ENCODE assay signal across 17 cellular contexts in genomic region chr5:135367070-135367469, GRCh38. TPM values are rescaled to one million over a fixed set of nuclear protein-coding genes. Genes with fewer than 3 reads are reported as not detected.
A peak's percentile ranks its signal among the peaks of the same experiment; 100 is the strongest.
DNase-seq lines count a peak whose midpoint lies in the region; TF ChIP-seq lines count a peak whose summit lies in the region.
"Had no signal": no experiment of that assay in that cellular context is flagged by ENCODE, and none has a peak within 500 bp of the region (broad histone marks: within the 10 kb centered on the region; RNA-seq: fewer than 3 reads in every experiment).

No MANE protein-coding gene starts in this region.

- peaks cover 73% of the 10 kb centered on the region for H3K79me2 ChIP-seq in Karpas-422 (ENCODE audit: low read length)

- intact Hi-C loops in uterus (cut with DNase I; ENCODE audit: low total_unique reads): no loop called here

- H3K4me1 ChIP-seq in Karpas-422 (ENCODE audit: low read length): peaks cover 40% of the 10 kb centered on the region
- H3K4me1 ChIP-seq in adipocyte (ENCODE audit: control insufficient read depth, insufficient read depth, low read length): peaks cover 15% of the 10 kb centered on the region
- H3K4me1 ChIP-seq in uterus: no peaks in the 10 kb centered on the region

- H4K20me1 ChIP-seq in Karpas-422 (ENCODE audit: insufficient read depth, low read depth, low read length): peaks cover 3% of the 10 kb centered on the region; the same call in 1 of the 2 replicates

- no peak overlapping the region for H2AFZ ChIP-seq in Karpas-422 (ENCODE audit: low read length)

- POLR2A ChIA-PET in AG04450 (lab: Yijun Ruan, JAX): interaction anchor here (1.2 to 1.7 kb wide), 2 partner anchors 13 to 24 kb away, joined by 3 to 7 read pairs; no protein-coding TSS in a partner anchor
- POLR2A ChIA-PET in GM10248 (lab: Yijun Ruan, JAX): no interaction called here

- H3K4me3 ChIP-seq in AG04450 (ENCODE audit: low read depth, low read length) (no peak overlapping the region), Karpas-422 (ENCODE audit: low read length) (no peak overlapping the region), adipocyte (ENCODE audit: low read length) (no peak overlapping the region), uterus (no peak overlapping the region)
- H3K4me3 ChIP-seq: BLaER1 treated with 17β-estradiol and CSF1 and Interleukin-3, amounts not matched to agents 10 nM and 100 nM had no signal

- H3K36me3 ChIP-seq in Karpas-422 (ENCODE audit: insufficient read depth, low read length) (peaks cover 47% of the 10 kb centered on the region; the same call in 1 of the 2 replicates), adipocyte (ENCODE audit: control insufficient read depth, insufficient read depth, low read length, severe bottlenecking) (peaks cover 69% of the 10 kb centered on the region), uterus (no peaks in the 10 kb centered on the region)

- H3K27ac ChIP-seq in AG04450 (ENCODE audit: low read depth, low read length) (peak overlapping the region; percentile 69), Karpas-422 (ENCODE audit: low read length) (peak overlapping the region; percentile 9; the same call in 1 of the 2 replicates), uterus (no peak overlapping the region), caudate nucleus (ENCODE audit: low read depth, low read length) (no peak overlapping the region)
- H3K27ac ChIP-seq: BLaER1 treated with 17β-estradiol and CSF1 and Interleukin-3, amounts not matched to agents 10 nM and 100 nM had no signal

- no peaks in the 10 kb centered on the region for H3K9me3 ChIP-seq in AG04450 (ENCODE audit: control insufficient read depth, insufficient read depth, low read length)
- H3K9me3 ChIP-seq in Karpas-422 (ENCODE audit: low read length): no peaks in the 10 kb centered on the region
- no peaks in the 10 kb centered on the region for H3K9me3 ChIP-seq in adipocyte (ENCODE audit: control insufficient read depth, low read length)
- H3K9me3 ChIP-seq in uterus: no peaks in the 10 kb centered on the region
- H3K9me3 ChIP-seq: BLaER1 treated with 17β-estradiol and CSF1 and Interleukin-3, amounts not matched to agents 10 nM and 100 nM had no signal

- H3K27me3 ChIP-seq in AG04450 (ENCODE audit: control insufficient read depth, insufficient read depth, low read length): no peaks in the 10 kb centered on the region
- no peaks in the 10 kb centered on the region for H3K27me3 ChIP-seq in Karpas-422 (ENCODE audit: low read length)
- H3K27me3 ChIP-seq in adipocyte (replicated peaks; ENCODE audit: control insufficient read depth, insufficient read depth, low read length): no peaks in the 10 kb centered on the region
- no peaks in the 10 kb centered on the region for H3K27me3 ChIP-seq in uterus
- H3K27me3 ChIP-seq: BLaER1 treated with 17β-estradiol and CSF1 and Interleukin-3, amounts not matched to agents 10 nM and 100 nM had no signal

- DNase-seq in AG04450 (ENCODE audit: low read depth, low spot score): peak; percentile 43
- no peak for DNase-seq in Karpas-422
- peak; percentile 65 for DNase-seq in adipocyte (ENCODE audit: low read depth)
- peak; percentile 82 for DNase-seq in fibroblast of peridontal ligament (ENCODE audit: extremely low read depth)
- DNase-seq in uterus: no peak
- DNase-seq in caudate nucleus (lab: John Stamatoyannopoulos, UW): no peak
- DNase-seq in NCI-H2029 treated with DMSO at 0.1 percent for 48 hours (lab: John Stamatoyannopoulos, UW): no peak
- no peak for DNase-seq in GM10248 (ENCODE audit: extremely low spot score)
- DNase-seq: EL, Kasumi-1, NCI-H1417 treated with DMSO at 0.1 percent for 48 hours, NCI-H2029, NCI-H2171 treated with DMSO at 0.1 percent for 48 hours, NCI-H446 treated with DMSO at 0.1 percent for 48 hours, NCI-H774, PC-3 had no signal

- no peak overlapping the region for H3K4me2 ChIP-seq in Karpas-422 (ENCODE audit: low read depth, low read length, poor library complexity, severe bottlenecking)
- H3K4me2 ChIP-seq: BLaER1 treated with 17β-estradiol and CSF1 and Interleukin-3, amounts not matched to agents 10 nM and 100 nM had no signal

- TF ChIP-seq CTCF in AG04450 (IDR thresholded peaks at IDR 0.05; ENCODE audit: low read depth, low read length) (no peak), uterus (IDR thresholded peaks at IDR 0.05) (no peak), GM10248 (IDR thresholded peaks at IDR 0.05; ENCODE audit: control extremely low read depth, extremely low read depth, low read depth, missing control alignments) (no peak)

- H3K9me2 ChIP-seq in Karpas-422 (replicated peaks; ENCODE audit: insufficient read depth, low read length): no peaks in the 10 kb centered on the region

- no peak for TF ChIP-seq POLR2A in uterus (IDR thresholded peaks at IDR 0.05)

- H3K9ac ChIP-seq in Karpas-422 (ENCODE audit: low read length): no peak overlapping the region
- no peak overlapping the region for H3K9ac ChIP-seq in adipocyte (ENCODE audit: low read length)
- H3K9ac ChIP-seq: BLaER1 treated with 17β-estradiol and CSF1 and Interleukin-3, amounts not matched to agents 10 nM and 100 nM had no signal

- CTCF ChIA-PET in AG04450 (lab: Charles Lee): interaction anchor here (0.6 to 1.5 kb wide), 3 partner anchors 59 to 604 kb away, joined by 3 to 4 read pairs (median 3); no protein-coding TSS in a partner anchor
- CTCF ChIA-PET in GM10248 (lab: Yijun Ruan, JAX): interaction anchor here (1.1 to 1.4 kb wide), 2 partner anchors 8 to 59 kb away, joined by 4 to 5 read pairs; no protein-coding TSS in a partner anchor

RNA-seq across cellular contexts. Expression of gene MACROH2A1, which starts 32.0 kb away (rescaled TPM):
- polyA plus RNA-seq in AG04450 (2011; rRNA removed): 117 and 129 TPM in 2 replicates
- polyA minus RNA-seq in AG04450 (2011; rRNA and poly(A)+ RNA removed): 125 and 142 TPM in 2 replicates
- total RNA-seq in Karpas-422 (2014; rRNA removed; shearing (Covaris generic); ENCODE audit: low replicate concordance): 160 and 245 TPM in 2 replicates
- total RNA-seq in uterus: 100 to 1,000 TPM; 121 to 200 (median 141) TPM

Comparison
In these comparisons a context has a peak if more than half of its experiments do, and no peak if none do; other contexts are left out.
1. DNase-seq: peak in AG04450 (single experiment), adipocyte (single experiment) and fibroblast of peridontal ligament (single experiment); none in Karpas-422 (single experiment), uterus (0 of 2), caudate nucleus (0 of 61), NCI-H2029 treated with DMSO at 0.1 percent for 48 hours (single experiment) and GM10248 (single experiment).
2. H3K27ac ChIP-seq: peak in AG04450 (single experiment) and Karpas-422 (single experiment); none in uterus (0 of 2) and caudate nucleus (single experiment).